Comparison of ENCODE assay signal across 8 cellular contexts in genomic region chr9:111399772-111400563, GRCh38.
DNase-seq lines count a peak whose midpoint lies in the region; ATAC-seq and TF ChIP-seq lines count a peak whose summit lies in the region.

No MANE protein-coding gene starts in this region.

- H3K27me3 Mint-ChIP-seq in CD14-positive monocyte (ENCODE audit: low read depth in 3 of 3) = peaks cover 0 to 2% (median 0%) of the 10 kb centered on the region in 3 donors
- no peaks in the 10 kb centered on the region for H3K27me3 Mint-ChIP-seq in T-helper 17 cell

- H3K27ac ChIP-seq in neuronal stem cell (replicated peaks; ENCODE audit: low read length) (no peak overlapping the region), tibial nerve (no peak overlapping the region)

- no peak overlapping the region for H4K91ac ChIP-seq in neuronal stem cell (ENCODE audit: low read depth, low read length, poor library complexity)

- peaks cover 82 to 85% of the 10 kb centered on the region in 2 donors for H3K36me3 Mint-ChIP-seq in CD14-positive monocyte
- H3K36me3 Mint-ChIP-seq in T-helper 17 cell (ENCODE audit: low read depth) = peaks cover 12% of the 10 kb centered on the region

- H3K27ac Mint-ChIP-seq in CD14-positive monocyte (no peak overlapping the region), T-helper 17 cell (no peak overlapping the region)

- H4K8ac ChIP-seq in neuronal stem cell (ENCODE audit: low read depth, low read length) = no peak overlapping the region

- H3K18ac ChIP-seq in neuronal stem cell (ENCODE audit: low read length) = no peak overlapping the region

- no peak overlapping the region for H3K14ac ChIP-seq in neuronal stem cell (ENCODE audit: low read length)

- no CpG with 5 or more reads among the region's 4 CpGs for WGBS in neuronal stem cell (ENCODE audit: extremely low coverage in 2 of 2, insufficient read length in 2 of 2, insufficient replicate concordance in 1 of 2), 2 donors
- 95 to 97% methylated on average over 3 to 4 of the region's 4 CpGs for WGBS in tibial nerve, 2 donors

- no peak for DNase-seq in CD14-positive monocyte (ENCODE audit: low spot score)
- DNase-seq in H7 = peak; percentile 21
- DNase-seq in SHP77 (lab: John Stamatoyannopoulos, UW) = peak; percentile 23 to 62
- peak; percentile 38 for DNase-seq in iPS DF 19.7 (ENCODE audit: low read depth, low spot score)
- no peak for DNase-seq in stimulated activated CD4-positive, alpha-beta T cell treated with anti-CD3 and anti-CD28 coated beads, Interleukin-12 subunit alpha, Interleukin-12 subunit beta, amount 100 ng/mL, for 4 hours
- DNase-seq in neuronal stem cell (ENCODE audit: low spot score) = no peak
- DNase-seq in tibial nerve (ENCODE audit: low spot score in 2 of 2) = no peak
- no peak for DNase-seq in T-helper 17 cell

- H3K36me3 ChIP-seq in H7 (replicated peaks; ENCODE audit: control insufficient read depth, insufficient read depth, low read length) (peaks cover 16% of the 10 kb centered on the region), neuronal stem cell (replicated peaks in 1 of 2; ENCODE audit: control insufficient read depth in 2 of 2, insufficient read depth in 2 of 2, low read length in 2 of 2) (peaks cover 7 to 73% of the 10 kb centered on the region in 2 donors), tibial nerve (peaks cover 0 to 98% (median 23%) of the 10 kb centered on the region in 3 donors)

- H3K27me3 ChIP-seq in H7 (ENCODE audit: control insufficient read depth, insufficient read depth, low read length) = no peaks in the 10 kb centered on the region
- no peaks in the 10 kb centered on the region for H3K27me3 ChIP-seq in neuronal stem cell (ENCODE audit: control insufficient read depth in 3 of 3, insufficient read depth in 3 of 3, low read depth in 1 of 3, low read length in 3 of 3)
- no peaks in the 10 kb centered on the region for H3K27me3 ChIP-seq in tibial nerve

- no peak overlapping the region for H2BK120ac ChIP-seq in neuronal stem cell (ENCODE audit: low read depth, low read length)

- no peak overlapping the region for H3K23ac ChIP-seq in neuronal stem cell (ENCODE audit: low read depth, low read length, poor library complexity)

- H3K4ac ChIP-seq in neuronal stem cell (ENCODE audit: low read length) = no peak overlapping the region

- no peak overlapping the region for H2BK12ac ChIP-seq in neuronal stem cell (ENCODE audit: low read length)

- H3K4me3 Mint-ChIP-seq in CD14-positive monocyte (no peak overlapping the region), T-helper 17 cell (no peak overlapping the region)

- H2BK5ac ChIP-seq in neuronal stem cell (ENCODE audit: low read length) = no peak overlapping the region

- H2BK15ac ChIP-seq in neuronal stem cell (ENCODE audit: low read length) = no peak overlapping the region

- TF ChIP-seq POLR2A in tibial nerve (IDR thresholded peaks at IDR 0.05) = no peak

- no peak for ATAC-seq in T-helper 17 cell

- TF ChIP-seq EP300 in tibial nerve (IDR thresholded peaks at IDR 0.05) = no peak

- peaks cover 2% of the 10 kb centered on the region for H3K79me1 ChIP-seq in neuronal stem cell (ENCODE audit: low read depth, low read length)

- H3K4me1 ChIP-seq in neuronal stem cell (ENCODE audit: control insufficient read depth in 2 of 2, insufficient read depth in 1 of 2, low read depth in 1 of 2, low read length in 2 of 2) (no peaks in the 10 kb centered on the region), tibial nerve (no peaks in the 10 kb centered on the region)

- no peak overlapping the region for H2AFZ ChIP-seq in neuronal stem cell (ENCODE audit: low read length)

- peaks cover 23 to 38% (median 27%) of the 10 kb centered on the region in 7 donors for H3K9me3 Mint-ChIP-seq in CD14-positive monocyte

- no peak overlapping the region for H3K4me3 ChIP-seq in H7 (ENCODE audit: insufficient read depth, low read depth, low read length)
- peak overlapping the region in 1 of 2 donors; percentile 32 for H3K4me3 ChIP-seq in neuronal stem cell (ENCODE audit: low read length in 2 of 2)
- H3K4me3 ChIP-seq in tibial nerve = no peak overlapping the region

- H2AK5ac ChIP-seq in neuronal stem cell (ENCODE audit: low read depth, low read length) = no peak overlapping the region

- H3K4me2 ChIP-seq in neuronal stem cell (ENCODE audit: insufficient read depth, low read length, poor library complexity, severe bottlenecking) = no peak overlapping the region

- intact Hi-C loops in CD14-positive monocyte (cut with micrococcal nuclease) = no loop called here

- TF ChIP-seq CTCF in CD14-positive monocyte (IDR thresholded peaks at IDR 0.05) = peak; percentile 41
- peak in 1 of 5 experiments; percentile 7 for TF ChIP-seq CTCF in tibial nerve (IDR thresholded peaks at IDR 0.05)

- no peaks in the 10 kb centered on the region for H3K4me1 Mint-ChIP-seq in CD14-positive monocyte
- H3K4me1 Mint-ChIP-seq in T-helper 17 cell = peaks cover 1% of the 10 kb centered on the region

- H3K9ac ChIP-seq in neuronal stem cell (ENCODE audit: low read depth, low read length, poor library complexity) = no peak overlapping the region

- H3K9me3 ChIP-seq in neuronal stem cell (replicated peaks in 1 of 2; ENCODE audit: control insufficient read depth in 2 of 2, insufficient read depth in 1 of 2, low read depth in 1 of 2, low read length in 2 of 2) (peaks cover 2 to 38% of the 10 kb centered on the region in 2 donors), tibial nerve (peaks cover 0 to 33% (median 7%) of the 10 kb centered on the region in 4 donors), T-helper 17 cell (ENCODE audit: control insufficient read depth, low read length, poor library complexity, severe bottlenecking) (peaks cover 6% of the 10 kb centered on the region)

Comparison
In these comparisons a context has a peak if more than half of its experiments do, and no peak if none do; other contexts are left out.
1. DNase-seq: peak in H7 (single experiment), SHP77 (2 of 2) and iPS DF 19.7 (single experiment); none in CD14-positive monocyte (single experiment), stimulated activated CD4-positive, alpha-beta T cell treated with anti-CD3 and anti-CD28 coated beads, Interleukin-12 subunit alpha, Interleukin-12 subunit beta, amount 100 ng/mL, for 4 hours (single experiment), neuronal stem cell (single experiment), tibial nerve (0 of 2) and T-helper 17 cell (0 of 3).